ENCODE assay signal across 26 cellular contexts in genomic region chr10:67280405-67280804, GRCh38.
A peak's percentile ranks its signal among the peaks of the same experiment; 100 is the strongest.
DNase-seq lines count a peak whose midpoint lies in the region; ATAC-seq and TF ChIP-seq lines count a peak whose summit lies in the region.
"Had no signal": no experiment of that assay in that cellular context is flagged by ENCODE, and none has a peak within 500 bp of the region (broad histone marks: within the 10 kb centered on the region; RNA-seq: fewer than 3 reads in every experiment).

No MANE protein-coding gene starts in this region.

- no peak overlapping the region for H3K4me3 Mint-ChIP-seq in MCF 10A (ENCODE audit: unreplicated experiment)
- H3K4me3 Mint-ChIP-seq: CD14-positive monocyte; CD8-positive, alpha-beta memory T cell had no signal

- H2AFZ ChIP-seq in mammary epithelial cell (ENCODE audit: low read depth, low read length): peak overlapping the region; percentile 69
- no peak overlapping the region for H2AFZ ChIP-seq in hepatocyte
- no peak overlapping the region for H2AFZ ChIP-seq in trophoblast cell (ENCODE audit: insufficient read depth, low read length, poor library complexity)
- H2AFZ ChIP-seq in OCI-LY7 (ENCODE audit: low read length): no peak overlapping the region

- no peaks in the 10 kb centered on the region for H3K4me1 ChIP-seq in mammary epithelial cell (ENCODE audit: insufficient read depth, low read length)
- peaks cover 19% of the 10 kb centered on the region for H3K4me1 ChIP-seq in hepatocyte (ENCODE audit: insufficient read depth)
- peaks cover 8 to 9% of the 10 kb centered on the region in 2 experiments for H3K4me1 ChIP-seq in trophoblast cell (ENCODE audit: control insufficient read depth in 1 of 2, insufficient read depth in 2 of 2, low read length in 2 of 2)
- H3K4me1 ChIP-seq in OCI-LY7 (ENCODE audit: insufficient read depth, low read length, poor library complexity, severe bottlenecking): no peaks in the 10 kb centered on the region
- H3K4me1 ChIP-seq: BE2C, HAP-1 had no signal

- H3K79me1 ChIP-seq in trophoblast cell (ENCODE audit: low read length): no peaks in the 10 kb centered on the region

- intact Hi-C loops in mammary epithelial cell (cut with micrococcal nuclease) (no loop called here), MCF 10A (cut with micrococcal nuclease) (no loop called here), OCI-LY7 (cut with micrococcal nuclease; ENCODE audit: unreplicated experiment) (no loop called here)

- H3K23ac ChIP-seq in trophoblast cell (ENCODE audit: low read length): no peak overlapping the region

- H3K18ac ChIP-seq in trophoblast cell (ENCODE audit: low read length): no peak overlapping the region

- no peaks in the 10 kb centered on the region for H3K9me2 ChIP-seq in hepatocyte (replicated peaks; ENCODE audit: insufficient read depth)
- no peaks in the 10 kb centered on the region for H3K9me2 ChIP-seq in OCI-LY7 (ENCODE audit: insufficient read depth, low read length)

- no peaks in the 10 kb centered on the region for H3K4me1 Mint-ChIP-seq in MCF 10A (ENCODE audit: insufficient read depth, unreplicated experiment)
- H3K4me1 Mint-ChIP-seq: CD14-positive monocyte; CD8-positive, alpha-beta memory T cell had no signal

- no peak overlapping the region for H3K4ac ChIP-seq in trophoblast cell (ENCODE audit: low read depth, low read length)

- dilution Hi-C loops in mammary epithelial cell (cut with HindIII; ENCODE audit: low sequenced_read_pairs): no loop called here

- H3K79me2 ChIP-seq in mammary epithelial cell (ENCODE audit: insufficient read depth, low read length): no peaks in the 10 kb centered on the region
- H3K79me2 ChIP-seq in hepatocyte: no peaks in the 10 kb centered on the region
- H3K79me2 ChIP-seq in trophoblast cell (ENCODE audit: control insufficient read depth, insufficient read depth, low read length, poor library complexity): no peaks in the 10 kb centered on the region
- H3K79me2 ChIP-seq in OCI-LY7 (ENCODE audit: insufficient read depth, low read depth, low read length): no peaks in the 10 kb centered on the region

- no peaks in the 10 kb centered on the region for H4K20me1 ChIP-seq in mammary epithelial cell (ENCODE audit: insufficient read depth, low read length)
- H4K20me1 ChIP-seq in hepatocyte (ENCODE audit: insufficient read depth, poor library complexity, severe bottlenecking): no peaks in the 10 kb centered on the region
- H4K20me1 ChIP-seq in OCI-LY7 (ENCODE audit: insufficient read depth, low read length): no peaks in the 10 kb centered on the region

- H2BK12ac ChIP-seq in trophoblast cell (ENCODE audit: low read length): no peak overlapping the region

- no peak overlapping the region for H3K27ac Mint-ChIP-seq in MCF 10A (ENCODE audit: low read depth, unreplicated experiment)
- H3K27ac Mint-ChIP-seq: CD14-positive monocyte; CD8-positive, alpha-beta memory T cell had no signal

- DNase-seq in mammary epithelial cell (no peak), MCF 10A (ENCODE audit: unreplicated experiment) (no peak), hepatocyte (ENCODE audit: low spot score) (peak; percentile 34), trophoblast cell (no peak), OCI-LY7 (ENCODE audit: low spot score) (no peak), caudate nucleus (lab: John Stamatoyannopoulos, UW) (no peak)
- DNase-seq: BE2C; Calu3; CD8-positive, alpha-beta memory T cell; DMS79 treated with DMSO at 0.1 percent for 48 hours; GF-D8; NCI-H1092; NCI-H1417 treated with DMSO at 0.1 percent for 48 hours; NCI-H1694 treated with DMSO at 0.1 percent for 48 hours; NCI-H2081 treated with DMSO at 0.1 percent for 48 hours; NCI-H2171; NCI-H226; NCI-H510A; NCI-H69; SHP77 treated with DMSO at 0.1 percent for 48 hours had no signal

- no peak overlapping the region for H2BK120ac ChIP-seq in trophoblast cell (ENCODE audit: insufficient read depth, low read length, poor library complexity)

- BruUV-seq in mammary epithelial cell (replicated peaks; lab: Mats Ljungman, UMichigan): no TSS peak
- BruUV-seq in MCF 10A (replicated peaks; lab: Mats Ljungman, UMichigan): no TSS peak
- BruUV-seq in OCI-LY7 (replicated peaks; lab: Mats Ljungman, UMichigan): no TSS peak

- H3K27me3 ChIP-seq in mammary epithelial cell (ENCODE audit: insufficient read depth, low read length) (no peaks in the 10 kb centered on the region), hepatocyte (no peaks in the 10 kb centered on the region), trophoblast cell (ENCODE audit: insufficient read depth, low read length) (no peaks in the 10 kb centered on the region)
- H3K27me3 ChIP-seq: BE2C had no signal

- H3K9me3 ChIP-seq in mammary epithelial cell (replicated peaks; ENCODE audit: insufficient read depth, low read length) (no peaks in the 10 kb centered on the region), hepatocyte (ENCODE audit: low read depth) (no peaks in the 10 kb centered on the region), trophoblast cell (ENCODE audit: insufficient read depth, low read depth, low read length) (no peaks in the 10 kb centered on the region), OCI-LY7 (ENCODE audit: low read length) (no peaks in the 10 kb centered on the region)
- H3K9me3 ChIP-seq: BE2C, HAP-1 had no signal

- no peak for ATAC-seq in GM21723 (IDR thresholded peaks at IDR 0.05; ENCODE audit: unreplicated experiment)
- ATAC-seq: Panc1 had no signal

- POLR2A ChIA-PET in MCF 10A (lab: Yijun Ruan, JAX) (no interaction called here), OCI-LY7 (lab: Charles Lee) (no interaction called here)

- no peaks in the 10 kb centered on the region for H3K36me3 Mint-ChIP-seq in MCF 10A (ENCODE audit: insufficient read depth, unreplicated experiment)
- H3K36me3 Mint-ChIP-seq: CD14-positive monocyte; CD8-positive, alpha-beta memory T cell had no signal

- H2AK5ac ChIP-seq in trophoblast cell (ENCODE audit: low read length): no peak overlapping the region

- H3K4me3 ChIP-seq in mammary epithelial cell (replicated peaks in 1 of 3; ENCODE audit: insufficient read depth in 1 of 3, low read depth in 2 of 3, low read length in 3 of 3) (no peak overlapping the region), hepatocyte (peak overlapping the region; percentile 20), trophoblast cell (ENCODE audit: low read depth, low read length) (no peak overlapping the region), OCI-LY7 (ENCODE audit: low read depth, low read length, poor library complexity, severe bottlenecking) (no peak overlapping the region)
- H3K4me3 ChIP-seq: HAP-1 had no signal

- in situ Hi-C loops in mammary epithelial cell (cut with MboI; ENCODE audit: low sequenced_read_pairs in 2 of 2): no loop called here

- H3K27ac ChIP-seq in mammary epithelial cell (ENCODE audit: insufficient read depth, low read depth, low read length) (no peak overlapping the region), hepatocyte (peak overlapping the region; percentile 81), trophoblast cell (ENCODE audit: low read depth, low read length) (peak overlapping the region; percentile 44), OCI-LY7 (ENCODE audit: low read depth, low read length, poor library complexity, severe bottlenecking) (no peak overlapping the region), caudate nucleus (ENCODE audit: low read depth, low read length) (no peak overlapping the region)
- H3K27ac ChIP-seq: 22Rv1, RWPE1 had no signal

- H3K27me3 Mint-ChIP-seq in MCF 10A (ENCODE audit: insufficient read depth, unreplicated experiment): peaks cover 49% of the 10 kb centered on the region
- H3K27me3 Mint-ChIP-seq: CD8-positive, alpha-beta memory T cell had no signal

- H3K9me3 Mint-ChIP-seq in MCF 10A (ENCODE audit: unreplicated experiment): no peaks in the 10 kb centered on the region

- no peak overlapping the region for H2BK5ac ChIP-seq in trophoblast cell (ENCODE audit: low read depth, low read length, poor library complexity)

- TF ChIP-seq CTCF in mammary epithelial cell (conservative IDR thresholded peaks at IDR 0.05 in 1 of 2, IDR thresholded peaks at IDR 0.05 in 1 of 2; ENCODE audit: extremely low read depth in 1 of 2, insufficient read depth in 1 of 2, low read depth in 1 of 2, low read length in 2 of 2): no peak
- TF ChIP-seq CTCF in MCF 10A (IDR thresholded peaks at IDR 0.05; ENCODE audit: unreplicated experiment): no peak
- TF ChIP-seq CTCF in hepatocyte (IDR thresholded peaks at IDR 0.05; ENCODE audit: poor library complexity): no peak
- TF ChIP-seq CTCF in OCI-LY7 (conservative IDR thresholded peaks at IDR 0.05; ENCODE audit: low read length): no peak

- H4K12ac ChIP-seq in trophoblast cell (ENCODE audit: low read depth, low read length): no peak overlapping the region

- no peak overlapping the region for H4K8ac ChIP-seq in trophoblast cell (ENCODE audit: low read depth, low read length)

- no peak overlapping the region for H3K9ac ChIP-seq in mammary epithelial cell (ENCODE audit: insufficient read depth, low read length)
- no peak overlapping the region for H3K9ac ChIP-seq in trophoblast cell (ENCODE audit: low read length)

- WGBS in mammary epithelial cell (ENCODE audit: low coverage, missing lambda C conversion rate): 66% methylated on average over 3 of the region's 4 CpGs
- WGBS in hepatocyte (ENCODE audit: low lambda C conversion rate, missing lambda C conversion rate): 51% methylated on average over 4 of the region's 4 CpGs
- no CpG with 5 or more reads among the region's 4 CpGs for WGBS in trophoblast cell (ENCODE audit: extremely low coverage, insufficient coverage, insufficient read length)

- CTCF ChIA-PET in mammary epithelial cell (lab: Charles Lee; ENCODE audit: low non-redundant PET): no interaction called here
- CTCF ChIA-PET in MCF 10A (lab: Yijun Ruan, JAX): no interaction called here
- CTCF ChIA-PET in OCI-LY7 (lab: Charles Lee; ENCODE audit: unreplicated experiment): no interaction called here

- H3K4me2 ChIP-seq in mammary epithelial cell (ENCODE audit: insufficient read depth, low read depth, low read length): no peak overlapping the region
- H3K4me2 ChIP-seq in hepatocyte: peak overlapping the region; percentile 62
- H3K4me2 ChIP-seq in trophoblast cell (ENCODE audit: low read length): no peak overlapping the region
- no peak overlapping the region for H3K4me2 ChIP-seq in OCI-LY7 (ENCODE audit: low read length)

- H3K36me3 ChIP-seq in mammary epithelial cell (ENCODE audit: insufficient read depth, low read length): no peaks in the 10 kb centered on the region
- no peaks in the 10 kb centered on the region for H3K36me3 ChIP-seq in hepatocyte (replicated peaks; ENCODE audit: insufficient read depth, low read depth)
- no peaks in the 10 kb centered on the region for H3K36me3 ChIP-seq in trophoblast cell (ENCODE audit: control insufficient read depth in 1 of 2, insufficient read depth in 2 of 2, low read length in 2 of 2)
- H3K36me3 ChIP-seq in OCI-LY7 (ENCODE audit: insufficient read depth, low read length): no peaks in the 10 kb centered on the region
- H3K36me3 ChIP-seq: BE2C, HAP-1 had no signal

- no peak overlapping the region for H3K14ac ChIP-seq in trophoblast cell (ENCODE audit: low read length)

- H4K91ac ChIP-seq in trophoblast cell (ENCODE audit: low read depth, low read length): no peak overlapping the region

Comparison
In these comparisons a context has a peak if more than half of its experiments do, and no peak if none do; other contexts are left out.
1. H3K27ac ChIP-seq: peak in hepatocyte (single experiment) and trophoblast cell (single experiment); none in mammary epithelial cell (single experiment), OCI-LY7 (single experiment) and caudate nucleus (single experiment).